In the genomic region with DNA sequence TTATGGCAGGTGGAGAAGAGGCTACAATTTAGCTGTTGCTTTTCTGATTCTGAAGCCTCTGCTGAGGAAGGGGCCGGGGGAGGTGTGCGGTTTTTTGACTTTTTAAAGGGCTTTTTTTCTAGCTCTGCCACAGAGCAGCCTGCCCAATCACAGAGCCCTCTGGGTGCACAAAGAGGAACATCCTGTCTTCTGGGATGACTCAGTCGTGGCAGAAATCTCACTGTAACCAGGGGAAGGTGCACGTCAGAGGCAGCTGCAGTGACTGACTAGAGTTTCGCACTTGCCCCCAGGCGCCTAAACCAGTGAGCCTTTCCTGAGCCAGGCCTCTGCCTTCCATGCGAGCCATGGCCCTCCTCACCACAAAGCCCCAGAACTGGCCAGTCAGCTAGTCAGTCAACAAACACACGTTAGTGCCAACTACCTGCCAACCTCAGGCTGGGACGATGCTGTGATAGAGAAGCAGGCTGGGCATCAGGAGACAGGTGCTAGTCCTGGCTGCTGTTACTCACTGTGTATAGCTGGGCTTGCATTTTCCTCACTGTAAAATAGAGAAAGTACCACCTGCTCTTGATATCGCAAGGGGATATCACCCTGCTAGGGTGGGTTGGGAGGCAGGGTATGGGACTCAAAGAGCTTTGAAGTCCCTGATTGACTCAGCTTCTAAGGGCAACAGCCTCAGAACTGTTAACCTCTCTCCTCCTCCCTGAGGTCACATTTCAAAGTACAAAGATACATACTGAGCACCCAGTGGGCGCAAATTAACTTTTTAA, we compare ENCODE assay signal across 8 cellular contexts. TPM values are rescaled to one million over a fixed set of nuclear protein-coding genes. Genes with fewer than 3 reads are reported as not detected.
DNase-seq lines count a peak whose midpoint lies in the region; ATAC-seq and TF ChIP-seq lines count a peak whose summit lies in the region.

No MANE protein-coding gene starts in this region.

- peak overlapping the region; percentile 72 for H3K27ac ChIP-seq in fibroblast of lung (ENCODE audit: insufficient read depth, low read length)
- H3K27ac ChIP-seq in temporal lobe (ENCODE audit: low read depth, low read length), result peak overlapping the region; percentile 88

- ATAC-seq in HG02759 (IDR thresholded peaks at IDR 0.05; ENCODE audit: unreplicated experiment), result peak; percentile 78

- H3K9me3 ChIP-seq in NT2/D1 (ENCODE audit: insufficient read depth, low read length), result no peaks in the 10 kb centered on the region
- H3K9me3 ChIP-seq in fibroblast of lung (ENCODE audit: control insufficient read depth, insufficient read depth, low read depth, low read length), result no peaks in the 10 kb centered on the region

- H3K27me3 ChIP-seq in NT2/D1 (ENCODE audit: insufficient read depth, insufficient read length) (no peaks in the 10 kb centered on the region), fibroblast of lung (ENCODE audit: control insufficient read depth, insufficient read depth, low read length) (no peaks in the 10 kb centered on the region)

- H4K20me1 ChIP-seq in fibroblast of lung (ENCODE audit: control insufficient read depth, extremely low read depth, insufficient read depth, low read length), result no peaks in the 10 kb centered on the region

- H3K4me3 ChIP-seq in GM12865 (ENCODE audit: low read depth, low read length) (peak overlapping the region; percentile 93), NT2/D1 (ENCODE audit: insufficient read length, low read depth) (no peak overlapping the region), fibroblast of lung (replicated peaks in 1 of 4; ENCODE audit: control extremely low read depth in 1 of 4, insufficient read depth in 1 of 4, low read depth in 3 of 4, low read length in 4 of 4) (peak overlapping the region in 2 of 4 experiments; percentile 66 to 80)

- TF ChIP-seq CTCF in GM12865 (IDR thresholded peaks at IDR 0.05; ENCODE audit: insufficient read depth, low read depth, low read length, missing control alignments), result no peak
- no peak for TF ChIP-seq CTCF in fibroblast of lung (conservative IDR thresholded peaks at IDR 0.05 in 1 of 2, IDR thresholded peaks at IDR 0.05 in 1 of 2; ENCODE audit: low read depth in 1 of 2, low read length in 2 of 2)

- peak overlapping the region; percentile 100 for H3K4me2 ChIP-seq in fibroblast of lung (ENCODE audit: extremely low read depth, insufficient read depth, low read length)

- DNase-seq in GM12865 (ENCODE audit: low read depth), result peak; percentile 97
- DNase-seq in NT2/D1 (ENCODE audit: low read depth, low spot score), result no peak
- peak; percentile 82 for DNase-seq in activated T-cell treated with anti-CD3 and anti-CD28 coated beads for 4 hours
- peak; percentile 88 to 90 for DNase-seq in fibroblast of lung (ENCODE audit: low read depth in 2 of 2)
- peak; percentile 79 for DNase-seq in non-pigmented ciliary epithelial cell (ENCODE audit: low read depth)
- DNase-seq in DMS153 treated with DMSO at 0.1 percent for 48 hours (lab: John Stamatoyannopoulos, UW; ENCODE audit: unreplicated experiment), result no peak

- H3K79me2 ChIP-seq in fibroblast of lung (ENCODE audit: control insufficient read depth, insufficient read depth, low read length), result peaks cover 12% of the 10 kb centered on the region

- no peak overlapping the region for H2AFZ ChIP-seq in fibroblast of lung (ENCODE audit: low read length)

- H3K36me3 ChIP-seq in NT2/D1 (ENCODE audit: insufficient read depth, insufficient read length, low read length), result peaks cover 7% of the 10 kb centered on the region
- no peaks in the 10 kb centered on the region for H3K36me3 ChIP-seq in fibroblast of lung (ENCODE audit: control insufficient read depth, insufficient read depth, low read length)

- H3K4me1 ChIP-seq in NT2/D1 (ENCODE audit: insufficient read depth, insufficient read length) (peaks cover 42% of the 10 kb centered on the region), fibroblast of lung (ENCODE audit: control insufficient read depth, extremely low read depth, insufficient read depth, low read length) (peaks cover 36% of the 10 kb centered on the region)

- H3K9ac ChIP-seq in NT2/D1 (ENCODE audit: insufficient read length, low read depth) (peak overlapping the region; percentile 44), fibroblast of lung (ENCODE audit: insufficient read depth, low read length) (peak overlapping the region; percentile 44)

RNA-seq across cellular contexts. Expression of a gene that starts 2.2 kb away (rescaled TPM):
- total RNA-seq in fibroblast of lung, result 9.8 and 19.3 TPM in 2 replicates
- 3.7 and 5.6 TPM in 2 replicates for polyA plus RNA-seq in fibroblast of lung
- polyA plus RNA-seq in fibroblast of lung (2012), result 4.2 and 7.2 TPM in 2 replicates
- polyA minus RNA-seq in fibroblast of lung (ENCODE audit: low replicate concordance), result 12.6 and 17.4 TPM in 2 replicates
- total RNA-seq in temporal lobe, result 4.7 TPM

RNA-seq across cellular contexts. Expression of a gene that starts 55.9 kb away (rescaled TPM):
- total RNA-seq in fibroblast of lung, result not detected in 2 replicates
- not detected in 2 replicates for polyA plus RNA-seq in fibroblast of lung
- not detected in 2 replicates for polyA plus RNA-seq in fibroblast of lung (2012)
- not detected in 2 replicates for polyA minus RNA-seq in fibroblast of lung (ENCODE audit: low replicate concordance)
- total RNA-seq in temporal lobe, result not detected

Comparison
In these comparisons a context has a peak if more than half of its experiments do, and no peak if none do; other contexts are left out.
1. DNase-seq: peak in GM12865 (single experiment), activated T-cell treated with anti-CD3 and anti-CD28 coated beads for 4 hours (single experiment), fibroblast of lung (2 of 2) and non-pigmented ciliary epithelial cell (single experiment); none in NT2/D1 (single experiment) and DMS153 treated with DMSO at 0.1 percent for 48 hours (single experiment).